14 cellular contexts compared by ENCODE assay signal in genomic region chr1:11515403-11516300, GRCh38. TPM values are rescaled to one million over a fixed set of nuclear protein-coding genes. Genes with fewer than 3 reads are reported as not detected.
DNase-seq lines count a peak whose midpoint lies in the region; ATAC-seq and TF ChIP-seq lines count a peak whose summit lies in the region.
"Had no signal": no experiment of that assay in that cellular context is flagged by ENCODE, and none has a peak within 500 bp of the region (broad histone marks: within the 10 kb centered on the region; RNA-seq: fewer than 3 reads in every experiment).

No MANE protein-coding gene starts in this region.

- no peaks in the 10 kb centered on the region for H3K9me3 ChIP-seq in BE2C
- H3K9me3 ChIP-seq: Caco-2 had no signal

- H3K9me3 Mint-ChIP-seq in activated naive CD4-positive, alpha-beta T cell treated with anti-CD3 and anti-CD28 coated beads, Interleukin-2, amount 10 ng/mL, durations not matched to agents 7 days and 5 days: peaks cover 6% of the 10 kb centered on the region

- H3K4me1 ChIP-seq in BE2C: no peaks in the 10 kb centered on the region
- H3K4me1 ChIP-seq: Caco-2 had no signal

- ATAC-seq in omental fat pad (ENCODE audit: low FRiP score) (no peak), GM18870 (IDR thresholded peaks at IDR 0.05; ENCODE audit: unreplicated experiment) (no peak)

- H3K27me3 ChIP-seq in BE2C: no peaks in the 10 kb centered on the region

- H3K27me3 Mint-ChIP-seq in activated naive CD4-positive, alpha-beta T cell treated with anti-CD3 and anti-CD28 coated beads, Interleukin-2, amount 10 ng/mL, durations not matched to agents 7 days and 5 days: peaks cover 3% of the 10 kb centered on the region

- peak; percentile 18 for DNase-seq in activated naive CD4-positive, alpha-beta T cell treated with anti-CD3 and anti-CD28 coated beads, Interleukin-2, amount 10 ng/mL, durations not matched to agents 7 days and 5 days
- no peak for DNase-seq in activated naive CD4-positive, alpha-beta T cell treated with anti-CD3 and anti-CD28 coated beads, Interleukin-2, amount 50 U/mL, for 16 hours
- DNase-seq in iPS-NIHi11 (ENCODE audit: low spot score) (peak; percentile 40), omental fat pad (ENCODE audit: low spot score) (peak; percentile 15), BE2C (no peak), HCEC 1CT (no peak)
- DNase-seq in stimulated activated CD4-positive, alpha-beta T cell treated with anti-CD3 and anti-CD28 coated beads, Interleukin-2, amount 100 ng/mL, for 24 hours: no peak
- DNase-seq: Caco-2, KBM-7, NCI-H1092, NCI-H2107, NCI-H345, NCI-H69 had no signal

- no peak overlapping the region for H3K27ac Mint-ChIP-seq in activated naive CD4-positive, alpha-beta T cell treated with anti-CD3 and anti-CD28 coated beads, Interleukin-2, amount 10 ng/mL, durations not matched to agents 7 days and 5 days

- H3K36me3 Mint-ChIP-seq in activated naive CD4-positive, alpha-beta T cell treated with anti-CD3 and anti-CD28 coated beads, Interleukin-2, amount 10 ng/mL, durations not matched to agents 7 days and 5 days: no peaks in the 10 kb centered on the region

- CTCF ChIA-PET in activated naive CD4-positive, alpha-beta T cell treated with anti-CD3 and anti-CD28 coated beads, Interleukin-2, amount 10 ng/mL, durations not matched to agents 7 days and 5 days (lab: Charles Lee): no interaction called here

- no peaks in the 10 kb centered on the region for H3K4me1 Mint-ChIP-seq in activated naive CD4-positive, alpha-beta T cell treated with anti-CD3 and anti-CD28 coated beads, Interleukin-2, amount 10 ng/mL, durations not matched to agents 7 days and 5 days

- TF ChIP-seq CTCF in omental fat pad (IDR thresholded peaks at IDR 0.05) (no peak), BE2C (IDR thresholded peaks at IDR 0.05; ENCODE audit: low read depth, low read length) (no peak)

- H3K4me3 ChIP-seq in BE2C (ENCODE audit: low read depth, low read length): no peak overlapping the region

- H3K4me3 Mint-ChIP-seq in activated naive CD4-positive, alpha-beta T cell treated with anti-CD3 and anti-CD28 coated beads, Interleukin-2, amount 10 ng/mL, durations not matched to agents 7 days and 5 days: no peak overlapping the region

- peaks cover 12% of the 10 kb centered on the region for H3K36me3 ChIP-seq in BE2C

RNA-seq across cellular contexts. Expression of gene DISP3, which starts 36.7 kb away (rescaled TPM):
- under 1 TPM in 1 of 4 donors, not detected in 3; 0.09 TPM for total RNA-seq in omental fat pad
- 5.1 TPM for polyA plus RNA-seq in BE2C (2012; ENCODE audit: insufficient read depth, insufficient read length, low read depth)

Comparison
In these comparisons a context has a peak if more than half of its experiments do, and no peak if none do; other contexts are left out.
1. DNase-seq: peak in activated naive CD4-positive, alpha-beta T cell treated with anti-CD3 and anti-CD28 coated beads, Interleukin-2, amount 10 ng/mL, durations not matched to agents 7 days and 5 days (single experiment), iPS-NIHi11 (single experiment) and omental fat pad (single experiment); none in activated naive CD4-positive, alpha-beta T cell treated with anti-CD3 and anti-CD28 coated beads, Interleukin-2, amount 50 U/mL, for 16 hours (single experiment), BE2C (single experiment), HCEC 1CT (single experiment) and stimulated activated CD4-positive, alpha-beta T cell treated with anti-CD3 and anti-CD28 coated beads, Interleukin-2, amount 100 ng/mL, for 24 hours (0 of 2).